Comparison of ENCODE assay signal across 8 cellular contexts in the genomic region with DNA sequence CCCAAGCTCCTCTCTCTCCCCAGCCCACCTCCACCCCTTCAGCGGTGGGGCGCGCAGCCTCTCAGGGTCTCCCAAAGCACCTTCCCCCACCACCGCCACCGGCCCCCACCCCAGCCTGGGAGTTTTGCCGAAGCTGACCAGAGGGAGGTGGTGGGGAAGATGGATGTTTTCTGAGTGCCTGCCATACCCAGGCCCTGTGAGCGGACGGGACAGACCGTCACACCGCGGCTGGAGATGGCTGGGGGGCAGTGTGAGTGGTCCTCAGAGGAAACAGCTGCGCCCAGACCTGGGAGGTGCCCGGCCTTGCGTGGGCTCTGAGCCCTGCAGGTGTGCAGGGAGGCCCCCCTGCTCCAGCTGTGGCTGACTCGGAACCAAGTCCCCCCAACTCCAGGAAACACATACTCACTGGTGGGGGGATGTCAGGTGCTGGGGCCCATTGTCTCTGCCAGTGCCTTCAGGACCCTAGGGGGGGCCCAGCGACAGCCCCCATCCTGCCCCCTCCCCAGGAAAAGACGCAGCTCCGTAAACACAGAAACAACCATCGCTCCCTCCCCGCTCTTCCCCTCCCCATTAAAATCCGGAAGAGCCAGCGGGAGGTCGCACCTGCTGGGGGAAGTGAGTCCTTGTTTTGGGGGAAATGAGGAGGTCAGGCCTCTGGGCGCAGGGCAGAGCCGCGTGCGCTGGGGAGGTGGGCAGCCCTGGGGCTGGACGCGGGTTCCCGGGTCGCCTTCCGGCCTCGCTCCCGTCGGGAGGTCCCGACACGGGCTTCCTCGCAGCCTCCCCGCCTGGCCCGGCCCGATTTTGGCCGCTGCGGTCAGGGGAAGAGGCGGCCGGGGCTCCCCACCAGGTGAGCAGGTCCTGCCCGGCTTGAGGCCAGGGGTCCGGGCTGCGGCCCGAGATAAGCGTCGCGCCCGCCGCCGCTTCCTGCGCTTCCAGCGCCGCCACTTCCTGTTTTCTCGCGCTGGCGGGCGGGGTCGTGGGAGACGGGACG. TPM values are rescaled to one million over a fixed set of nuclear protein-coding genes. Genes with fewer than 3 reads are reported as not detected.
DNase-seq lines count a peak whose midpoint lies in the region; ATAC-seq and TF ChIP-seq lines count a peak whose summit lies in the region.

No MANE protein-coding gene starts in this region.

- H3K4me2 ChIP-seq in MM.1S (ENCODE audit: low read depth, low read length): peak overlapping the region; percentile 92
- peak overlapping the region; percentile 61 for H3K4me2 ChIP-seq in parathyroid adenoma (ENCODE audit: low read length)

- H3K9me3 ChIP-seq in MM.1S (replicated peaks; ENCODE audit: insufficient read depth, low read length) (no peaks in the 10 kb centered on the region), parathyroid adenoma (ENCODE audit: control insufficient read depth, low read length) (no peaks in the 10 kb centered on the region)

- H3F3A ChIP-seq in MM.1S (ENCODE audit: insufficient read depth, low read length): no peaks in the 10 kb centered on the region

- no peaks in the 10 kb centered on the region for H3K79me2 ChIP-seq in MM.1S (ENCODE audit: low read length)
- H3K79me2 ChIP-seq in parathyroid adenoma: no peaks in the 10 kb centered on the region

- H3K27me3 ChIP-seq in GM06990 (replicated peaks; ENCODE audit: control insufficient read depth, insufficient read depth, low read length) (no peaks in the 10 kb centered on the region; the same call in 1 of the 2 replicates), MM.1S (replicated peaks; ENCODE audit: insufficient read depth, low read length) (peaks cover 72% of the 10 kb centered on the region), parathyroid adenoma (ENCODE audit: control insufficient read depth, insufficient read depth, low read length) (no peaks in the 10 kb centered on the region)

- H4K20me1 ChIP-seq in MM.1S (ENCODE audit: insufficient read depth, low read length): no peaks in the 10 kb centered on the region

- TF ChIP-seq CTCF in GM06990 (IDR thresholded peaks at IDR 0.05; ENCODE audit: insufficient read depth, low read length, poor library complexity, severe bottlenecking) (no peak), MM.1S (IDR thresholded peaks at IDR 0.05; ENCODE audit: low read length) (no peak), parathyroid adenoma (IDR thresholded peaks at IDR 0.05) (no peak)

- H3K4me1 ChIP-seq in MM.1S (ENCODE audit: low read length) (no peaks in the 10 kb centered on the region), parathyroid adenoma (peaks cover 4% of the 10 kb centered on the region)

- DNase-seq in GM06990 (ENCODE audit: extremely low read depth, insufficient read length) (no peak), MM.1S (no peak), dermis blood vessel endothelial cell (peak; percentile 70), NCI-H524 treated with DMSO at 0.1 percent for 48 hours (lab: John Stamatoyannopoulos, UW) (no peak), NCI-H2029 treated with DMSO at 0.1 percent for 48 hours (lab: John Stamatoyannopoulos, UW) (no peak)
- no peak for DNase-seq in activated CD4-positive, alpha-beta T cell treated with anti-CD3 and anti-CD28 coated beads, Interleukin-2, amount 50 U/mL, for 4 hours

- peak overlapping the region; percentile 48; the same call in 1 of the 2 replicates for H3K9ac ChIP-seq in MM.1S (ENCODE audit: low read length)
- H3K9ac ChIP-seq in parathyroid adenoma: no peak overlapping the region

- H3K4me3 ChIP-seq in GM06990 (replicated peaks; ENCODE audit: low read depth, low read length) (peak overlapping the region; percentile 62), MM.1S (ENCODE audit: low read length) (peak overlapping the region; percentile 63), parathyroid adenoma (ENCODE audit: low read depth, low read length) (no peak overlapping the region)

- H3K36me3 ChIP-seq in GM06990 (ENCODE audit: control insufficient read depth, insufficient read depth, low read length) (no peaks in the 10 kb centered on the region), MM.1S (replicated peaks; ENCODE audit: insufficient read depth, low read length) (no peaks in the 10 kb centered on the region), parathyroid adenoma (ENCODE audit: control insufficient read depth, insufficient read depth, low read length) (no peaks in the 10 kb centered on the region)

- H3K9me2 ChIP-seq in MM.1S (replicated peaks; ENCODE audit: insufficient read depth, low read length): no peaks in the 10 kb centered on the region

- H3K27ac ChIP-seq in MM.1S (ENCODE audit: low read length) (no peak overlapping the region), parathyroid adenoma (peak overlapping the region; percentile 36)

- no peak for ATAC-seq in GM19467 (IDR thresholded peaks at IDR 0.05; ENCODE audit: unreplicated experiment)

- H2AFZ ChIP-seq in MM.1S (ENCODE audit: low read length): peak overlapping the region; percentile 70
- peak overlapping the region; percentile 70 for H2AFZ ChIP-seq in parathyroid adenoma

RNA-seq across cellular contexts. Expression of a gene that starts 6.1 kb away (rescaled TPM):
- total RNA-seq in dermis blood vessel endothelial cell: 11.2 and 13.3 TPM in 2 replicates

RNA-seq across cellular contexts. Expression of a gene that starts 7.4 kb away (rescaled TPM):
- 82.5 and 123 TPM in 2 replicates for total RNA-seq in dermis blood vessel endothelial cell

RNA-seq across cellular contexts. Expression of a gene that starts 20.9 kb away (rescaled TPM):
- total RNA-seq in dermis blood vessel endothelial cell: 35.8 and 45.9 TPM in 2 replicates

RNA-seq across cellular contexts. Expression of a gene that starts 37.2 kb away (rescaled TPM):
- total RNA-seq in dermis blood vessel endothelial cell: 29.3 and 44.6 TPM in 2 replicates

RNA-seq across cellular contexts. Expression of a gene that starts 37.8 kb away (rescaled TPM):
- total RNA-seq in dermis blood vessel endothelial cell: 3.2 and 5.4 TPM in 2 replicates
